Comparison of ENCODE assay signal across 15 cellular contexts in genomic region chr13:109400192-109400591, GRCh38.
A peak's percentile ranks its signal among the peaks of the same experiment; 100 is the strongest.
DNase-seq lines count a peak whose midpoint lies in the region; ATAC-seq and TF ChIP-seq lines count a peak whose summit lies in the region.
"Had no signal": no experiment of that assay in that cellular context is flagged by ENCODE, and none has a peak within 500 bp of the region (broad histone marks: within the 10 kb centered on the region; RNA-seq: fewer than 3 reads in every experiment).

No MANE protein-coding gene starts in this region.

- CTCF ChIA-PET in activated CD8-positive, alpha-beta T cell treated with anti-CD3 and anti-CD28 coated beads, Interleukin-2, amount 10 ng/mL, durations not matched to agents 7 days and 5 days (lab: Charles Lee): no interaction called here

- H3K27me3 ChIP-seq in Peyer's patch: no peaks in the 10 kb centered on the region
- no peaks in the 10 kb centered on the region for H3K27me3 ChIP-seq in WERI-Rb-1 (ENCODE audit: insufficient read depth, low read depth, severe bottlenecking)

- peaks cover 0 to 2% (median 0%) of the 10 kb centered on the region in 4 donors for H3K4me1 ChIP-seq in Peyer's patch
- H3K4me1 ChIP-seq: A549 had no signal

- peaks cover 0 to 2% of the 10 kb centered on the region in 2 donors for H3K36me3 Mint-ChIP-seq in CD14-positive monocyte
- H3K36me3 Mint-ChIP-seq in activated CD8-positive, alpha-beta T cell treated with anti-CD3 and anti-CD28 coated beads, Interleukin-2, amount 10 ng/mL, durations not matched to agents 7 days and 5 days (ENCODE audit: low read depth): no peaks in the 10 kb centered on the region
- H3K36me3 Mint-ChIP-seq: activated naive CD4-positive, alpha-beta T cell treated with anti-CD3 and anti-CD28 coated beads, Interleukin-2, amount 50 U/mL, for 24 hours; natural killer cell had no signal

- H3K4me3 ChIP-seq in Peyer's patch (peak overlapping the region in 2 of 4 donors; percentile 42 to 43), WERI-Rb-1 (ENCODE audit: low read depth, low read length) (no peak overlapping the region)
- H3K4me3 ChIP-seq: A549 had no signal

- peaks cover 2 to 15% (median 2%) of the 10 kb centered on the region in 7 donors for H3K9me3 Mint-ChIP-seq in CD14-positive monocyte
- H3K9me3 Mint-ChIP-seq in activated CD8-positive, alpha-beta T cell treated with anti-CD3 and anti-CD28 coated beads, Interleukin-2, amount 10 ng/mL, durations not matched to agents 7 days and 5 days (ENCODE audit: insufficient read depth): no peaks in the 10 kb centered on the region
- H3K9me3 Mint-ChIP-seq: activated naive CD4-positive, alpha-beta T cell treated with anti-CD3 and anti-CD28 coated beads, Interleukin-2, amount 50 U/mL, for 24 hours; natural killer cell had no signal

- peak overlapping the region; percentile 34 to 71 for H3K4me3 Mint-ChIP-seq in CD14-positive monocyte
- no peak overlapping the region for H3K4me3 Mint-ChIP-seq in activated CD8-positive, alpha-beta T cell treated with anti-CD3 and anti-CD28 coated beads, Interleukin-2, amount 10 ng/mL, durations not matched to agents 7 days and 5 days
- H3K4me3 Mint-ChIP-seq: activated naive CD4-positive, alpha-beta T cell treated with anti-CD3 and anti-CD28 coated beads, Interleukin-2, amount 50 U/mL, for 24 hours; natural killer cell had no signal

- intact Hi-C loops in CD14-positive monocyte (cut with micrococcal nuclease) (no loop called here), Right ventricle myocardium inferior (cut with DNase I) (no loop called here)

- H3K27ac ChIP-seq in Peyer's patch: peak overlapping the region in 3 of 4 donors; percentile 50 to 87 (median 81)
- H3K27ac ChIP-seq in WERI-Rb-1: no peak overlapping the region
- H3K27ac ChIP-seq: A549, VCaP had no signal

- H3K27ac Mint-ChIP-seq in CD14-positive monocyte: peak overlapping the region; percentile 80 to 91 (median 88)
- no peak overlapping the region for H3K27ac Mint-ChIP-seq in activated CD8-positive, alpha-beta T cell treated with anti-CD3 and anti-CD28 coated beads, Interleukin-2, amount 10 ng/mL, durations not matched to agents 7 days and 5 days
- H3K27ac Mint-ChIP-seq: activated naive CD4-positive, alpha-beta T cell treated with anti-CD3 and anti-CD28 coated beads, Interleukin-2, amount 50 U/mL, for 24 hours; natural killer cell had no signal

- TF ChIP-seq CTCF in CD14-positive monocyte (IDR thresholded peaks at IDR 0.05) (no peak), Peyer's patch (IDR thresholded peaks at IDR 0.05) (peak in 2 of 6 experiments; percentile 2 to 9), WERI-Rb-1 (IDR thresholded peaks at IDR 0.05; ENCODE audit: low read depth, low read length) (no peak)

- DNase-seq in CD14-positive monocyte (ENCODE audit: low spot score): no peak
- peak in 2 of 3 donors; percentile 74 to 76 for DNase-seq in Peyer's patch
- DNase-seq in Right ventricle myocardium inferior (ENCODE audit: missing footprints): peak; percentile 81
- peak; percentile 47 for DNase-seq in midbrain (lab: John Stamatoyannopoulos, UW)
- DNase-seq in AG08395 (ENCODE audit: low spot score): no peak
- DNase-seq in activated CD8-positive, alpha-beta T cell treated with anti-CD3 and anti-CD28 coated beads, Interleukin-2, amount 10 ng/mL, durations not matched to agents 7 days and 5 days: no peak
- no peak for DNase-seq in activated CD4-positive, alpha-beta T cell treated with anti-CD3 and anti-CD28 coated beads, Interleukin-2, amount 50 U/mL, for 48 hours
- DNase-seq in WERI-Rb-1: no peak
- DNase-seq: activated CD8-positive, alpha-beta memory T cell treated with anti-CD3 and anti-CD28 coated beads, Interleukin-2, amount 50 U/mL, for 48 hours; kidney glomerular epithelial cell; natural killer cell; stimulated activated CD4-positive, alpha-beta T cell treated with anti-CD3 and anti-CD28 coated beads, Interleukin-4, amount 100 ng/mL, for 1 hour had no signal

- peak; percentile 42 for ATAC-seq in Right ventricle myocardium inferior
- ATAC-seq in activated CD8-positive, alpha-beta T cell treated with anti-CD3 and anti-CD28 coated beads, Interleukin-2, amount 10 ng/mL, durations not matched to agents 7 days and 5 days: no peak
- ATAC-seq: A549, natural killer cell had no signal

- POLR2A ChIA-PET in activated CD8-positive, alpha-beta T cell treated with anti-CD3 and anti-CD28 coated beads, Interleukin-2, amount 10 ng/mL, durations not matched to agents 7 days and 5 days (lab: Charles Lee): no interaction called here

- H3K9me3 ChIP-seq in Peyer's patch (no peaks in the 10 kb centered on the region), WERI-Rb-1 (ENCODE audit: severe bottlenecking) (peaks cover 17% of the 10 kb centered on the region)
- H3K9me3 ChIP-seq: A549 had no signal

- H3K36me3 ChIP-seq in Peyer's patch (no peaks in the 10 kb centered on the region), WERI-Rb-1 (no peaks in the 10 kb centered on the region)

- peaks cover 73% of the 10 kb centered on the region for H3K4me1 Mint-ChIP-seq in CD14-positive monocyte
- no peaks in the 10 kb centered on the region for H3K4me1 Mint-ChIP-seq in activated CD8-positive, alpha-beta T cell treated with anti-CD3 and anti-CD28 coated beads, Interleukin-2, amount 10 ng/mL, durations not matched to agents 7 days and 5 days (ENCODE audit: low read depth)
- H3K4me1 Mint-ChIP-seq: activated naive CD4-positive, alpha-beta T cell treated with anti-CD3 and anti-CD28 coated beads, Interleukin-2, amount 50 U/mL, for 24 hours; natural killer cell had no signal

- TF ChIP-seq POLR2A in Peyer's patch (IDR thresholded peaks at IDR 0.05): no peak

- no peaks in the 10 kb centered on the region for H3K27me3 Mint-ChIP-seq in CD14-positive monocyte (ENCODE audit: low read depth in 3 of 3)
- H3K27me3 Mint-ChIP-seq in activated CD8-positive, alpha-beta T cell treated with anti-CD3 and anti-CD28 coated beads, Interleukin-2, amount 10 ng/mL, durations not matched to agents 7 days and 5 days (ENCODE audit: low read depth): no peaks in the 10 kb centered on the region

Comparison
In these comparisons a context has a peak if more than half of its experiments do, and no peak if none do; other contexts are left out.
1. DNase-seq: peak in Peyer's patch (2 of 3), Right ventricle myocardium inferior (single experiment) and midbrain (single experiment); none in CD14-positive monocyte (single experiment), AG08395 (single experiment), activated CD8-positive, alpha-beta T cell treated with anti-CD3 and anti-CD28 coated beads, Interleukin-2, amount 10 ng/mL, durations not matched to agents 7 days and 5 days (single experiment), activated CD4-positive, alpha-beta T cell treated with anti-CD3 and anti-CD28 coated beads, Interleukin-2, amount 50 U/mL, for 48 hours (0 of 2) and WERI-Rb-1 (single experiment).